Comparison of ENCODE assay signal across 20 cellular contexts in genomic region chr7:158955146-158955870, GRCh38.
"Had no signal": no experiment of that assay in that cellular context is flagged by ENCODE, and none has a peak within 500 bp of the region (broad histone marks: within the 10 kb centered on the region; RNA-seq: fewer than 3 reads in every experiment).

No MANE protein-coding gene starts in this region.

- H3K4me2 ChIP-seq: smooth muscle cell had no signal

- H3K27ac Mint-ChIP-seq: activated B cell treated with CpG ODN at 0.5 μM for 24 hours; activated CD8-positive, alpha-beta T cell treated with anti-CD3 and anti-CD28 coated beads for 36 hours; endodermal cell; naive thymus-derived CD4-positive, alpha-beta T cell; stimulated activated naive CD8-positive, alpha-beta T cell treated with anti-CD3 and anti-CD28 coated beads, Interleukin-15, Interleukin-2, amounts not matched to agents 100 ng/mL and 50 ng/mL, for 24 hours had no signal

- FAIRE-seq: islet of Langerhans, TTC549 had no signal

- ATAC-seq: activated CD8-positive, alpha-beta T cell treated with anti-CD3 and anti-CD28 coated beads for 36 hours; activated T-cell treated with anti-CD3 and anti-CD28 coated beads, Interleukin-2, amount 50 U/mL, for 4 hours; left lung; mucosa of descending colon; naive thymus-derived CD4-positive, alpha-beta T cell had no signal

- DNase-seq: activated B cell treated with CpG ODN at 0.5 μM for 24 hours; activated CD4-positive, alpha-beta T cell treated with anti-CD3 and anti-CD28 coated beads for 48 hours; activated CD8-positive, alpha-beta T cell treated with anti-CD3 and anti-CD28 coated beads for 36 hours; activated effector memory CD4-positive, alpha-beta T cell treated with Interleukin-2 at 50 U/mL for 16 hours; activated naive CD4-positive, alpha-beta T cell treated with anti-CD3 and anti-CD28 coated beads, Interleukin-2, amount 50 U/mL, for 16 hours; activated T-cell treated with anti-CD3 and anti-CD28 coated beads, Interleukin-2, amount 50 U/mL, for 4 hours; dorsolateral prefrontal cortex; endodermal cell; left lung; mammary epithelial cell; naive thymus-derived CD4-positive, alpha-beta T cell; upper lobe of left lung had no signal

- H3K27ac ChIP-seq: cardiac muscle cell, left lung, right atrium auricular region, suprapubic skin, upper lobe of left lung had no signal

- H3K9me3 ChIP-seq: suprapubic skin had no signal

- H3K4me3 Mint-ChIP-seq: activated B cell treated with CpG ODN at 0.5 μM for 24 hours; activated CD8-positive, alpha-beta T cell treated with anti-CD3 and anti-CD28 coated beads for 36 hours; activated T-cell treated with anti-CD3 and anti-CD28 coated beads, Interleukin-2, amount 50 U/mL, for 4 hours; endodermal cell; naive thymus-derived CD4-positive, alpha-beta T cell; stimulated activated naive CD8-positive, alpha-beta T cell treated with anti-CD3 and anti-CD28 coated beads, Interleukin-15, Interleukin-2, amounts not matched to agents 100 ng/mL and 50 ng/mL, for 24 hours had no signal

- H3K4me3 ChIP-seq: cardiac muscle cell, dorsolateral prefrontal cortex, left lung, mucosa of descending colon, right atrium auricular region, smooth muscle cell, suprapubic skin, upper lobe of left lung had no signal

- H3K36me3 ChIP-seq: cardiac muscle cell had no signal

- H3K27me3 ChIP-seq: cardiac muscle cell, right atrium auricular region had no signal
